Comparison of ENCODE assay signal across 1 cellular context in the genomic region with DNA sequence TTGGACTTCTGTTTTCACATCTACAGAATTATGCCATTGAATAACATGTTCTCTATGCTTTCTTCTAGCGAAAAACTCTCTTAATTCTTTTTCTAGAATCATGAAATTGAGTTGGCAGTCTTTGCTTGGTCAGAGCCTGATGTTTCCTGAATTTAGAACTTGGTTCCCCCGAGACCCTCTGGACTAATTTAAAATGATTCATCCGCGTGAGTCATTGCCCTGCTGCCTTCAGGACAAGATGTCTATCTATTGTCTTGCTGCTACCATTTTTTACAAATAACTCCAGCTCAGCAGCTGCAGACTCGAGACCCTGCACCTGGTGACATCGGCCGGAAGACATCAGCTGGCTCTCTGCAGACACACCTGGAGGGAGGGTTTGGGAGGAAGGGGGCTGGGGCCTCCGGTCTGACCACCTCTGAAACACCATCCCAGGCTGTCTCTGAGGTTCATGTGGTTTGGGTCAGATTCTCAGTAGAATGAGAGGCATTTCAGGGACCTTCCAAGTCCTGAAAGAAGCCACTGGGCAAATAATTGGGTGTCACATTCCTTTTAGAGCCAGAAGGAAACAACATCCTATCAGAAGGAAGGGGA.
TF ChIP-seq lines count a peak whose summit lies in the region.

No MANE protein-coding gene starts in this region.

TF ChIP-seq in GM12878, 131 proteins besides CTCF, POLR2A, EP300 and RAD21 (continued from another document and continues in another):
- TF ChIP-seq, protein P1, sequence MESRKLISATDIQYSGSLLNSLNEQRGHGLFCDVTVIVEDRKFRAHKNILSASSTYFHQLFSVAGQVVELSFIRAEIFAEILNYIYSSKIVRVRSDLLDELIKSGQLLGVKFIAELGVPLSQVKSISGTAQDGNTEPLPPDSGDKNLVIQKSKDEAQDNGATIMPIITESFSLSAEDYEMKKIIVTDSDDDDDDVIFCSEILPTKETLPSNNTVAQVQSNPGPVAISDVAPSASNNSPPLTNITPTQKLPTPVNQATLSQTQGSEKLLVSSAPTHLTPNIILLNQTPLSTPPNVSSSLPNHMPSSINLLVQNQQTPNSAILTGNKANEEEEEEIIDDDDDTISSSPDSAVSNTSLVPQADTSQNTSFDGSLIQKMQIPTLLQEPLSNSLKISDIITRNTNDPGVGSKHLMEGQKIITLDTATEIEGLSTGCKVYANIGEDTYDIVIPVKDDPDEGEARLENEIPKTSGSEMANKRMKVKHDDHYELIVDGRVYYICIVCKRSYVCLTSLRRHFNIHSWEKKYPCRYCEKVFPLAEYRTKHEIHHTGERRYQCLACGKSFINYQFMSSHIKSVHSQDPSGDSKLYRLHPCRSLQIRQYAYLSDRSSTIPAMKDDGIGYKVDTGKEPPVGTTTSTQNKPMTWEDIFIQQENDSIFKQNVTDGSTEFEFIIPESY (IDR thresholded peaks at IDR 0.05): no peak
- no peak for TF ChIP-seq MYB (IDR thresholded peaks at IDR 0.05; ENCODE audit: borderline replicate concordance, low read depth, low read length)
- no peak for TF ChIP-seq SIX5 (IDR thresholded peaks at IDR 0.05; ENCODE audit: low read depth, low read length, severe bottlenecking)
- TF ChIP-seq KDM1A (IDR thresholded peaks at IDR 0.05; ENCODE audit: borderline replicate concordance): no peak
- TF ChIP-seq SUPT20H (IDR thresholded peaks at IDR 0.05; ENCODE audit: borderline replicate concordance, control insufficient read depth, low read depth, low read length): no peak
- TF ChIP-seq PAX8 (IDR thresholded peaks at IDR 0.05): no peak
- no peak for TF ChIP-seq MEF2A (IDR thresholded peaks at IDR 0.05; ENCODE audit: insufficient read depth, low read depth, low read length)
- TF ChIP-seq STAT3 (IDR thresholded peaks at IDR 0.05; ENCODE audit: low read depth, low read length): no peak
- TF ChIP-seq MYC (IDR thresholded peaks at IDR 0.05; ENCODE audit: insufficient read depth, insufficient read length, insufficient replicate concordance, low read length, severe bottlenecking): no peak
- TF ChIP-seq RFX5 (IDR thresholded peaks at IDR 0.05; ENCODE audit: low read depth, low read length): no peak
- peak; percentile 28 for TF ChIP-seq IKZF1 (conservative IDR thresholded peaks at IDR 0.05)
- TF ChIP-seq ZBED1 (IDR thresholded peaks at IDR 0.05; ENCODE audit: borderline replicate concordance): no peak
- 0 out of 2 replicates have a peak, but pooled peaks have one; percentile 3 for TF ChIP-seq JUNB (IDR thresholded peaks at IDR 0.05)
- TF ChIP-seq CHD1 (IDR thresholded peaks at IDR 0.05; ENCODE audit: low read depth, low read length): no peak
- TF ChIP-seq SREBF2 (IDR thresholded peaks at IDR 0.05; ENCODE audit: low read length): no peak
- TF ChIP-seq, protein P2, sequence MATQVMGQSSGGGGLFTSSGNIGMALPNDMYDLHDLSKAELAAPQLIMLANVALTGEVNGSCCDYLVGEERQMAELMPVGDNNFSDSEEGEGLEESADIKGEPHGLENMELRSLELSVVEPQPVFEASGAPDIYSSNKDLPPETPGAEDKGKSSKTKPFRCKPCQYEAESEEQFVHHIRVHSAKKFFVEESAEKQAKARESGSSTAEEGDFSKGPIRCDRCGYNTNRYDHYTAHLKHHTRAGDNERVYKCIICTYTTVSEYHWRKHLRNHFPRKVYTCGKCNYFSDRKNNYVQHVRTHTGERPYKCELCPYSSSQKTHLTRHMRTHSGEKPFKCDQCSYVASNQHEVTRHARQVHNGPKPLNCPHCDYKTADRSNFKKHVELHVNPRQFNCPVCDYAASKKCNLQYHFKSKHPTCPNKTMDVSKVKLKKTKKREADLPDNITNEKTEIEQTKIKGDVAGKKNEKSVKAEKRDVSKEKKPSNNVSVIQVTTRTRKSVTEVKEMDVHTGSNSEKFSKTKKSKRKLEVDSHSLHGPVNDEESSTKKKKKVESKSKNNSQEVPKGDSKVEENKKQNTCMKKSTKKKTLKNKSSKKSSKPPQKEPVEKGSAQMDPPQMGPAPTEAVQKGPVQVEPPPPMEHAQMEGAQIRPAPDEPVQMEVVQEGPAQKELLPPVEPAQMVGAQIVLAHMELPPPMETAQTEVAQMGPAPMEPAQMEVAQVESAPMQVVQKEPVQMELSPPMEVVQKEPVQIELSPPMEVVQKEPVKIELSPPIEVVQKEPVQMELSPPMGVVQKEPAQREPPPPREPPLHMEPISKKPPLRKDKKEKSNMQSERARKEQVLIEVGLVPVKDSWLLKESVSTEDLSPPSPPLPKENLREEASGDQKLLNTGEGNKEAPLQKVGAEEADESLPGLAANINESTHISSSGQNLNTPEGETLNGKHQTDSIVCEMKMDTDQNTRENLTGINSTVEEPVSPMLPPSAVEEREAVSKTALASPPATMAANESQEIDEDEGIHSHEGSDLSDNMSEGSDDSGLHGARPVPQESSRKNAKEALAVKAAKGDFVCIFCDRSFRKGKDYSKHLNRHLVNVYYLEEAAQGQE (IDR thresholded peaks at IDR 0.05; ENCODE audit: low read depth, low read length): no peak
- TF ChIP-seq, protein P3, sequence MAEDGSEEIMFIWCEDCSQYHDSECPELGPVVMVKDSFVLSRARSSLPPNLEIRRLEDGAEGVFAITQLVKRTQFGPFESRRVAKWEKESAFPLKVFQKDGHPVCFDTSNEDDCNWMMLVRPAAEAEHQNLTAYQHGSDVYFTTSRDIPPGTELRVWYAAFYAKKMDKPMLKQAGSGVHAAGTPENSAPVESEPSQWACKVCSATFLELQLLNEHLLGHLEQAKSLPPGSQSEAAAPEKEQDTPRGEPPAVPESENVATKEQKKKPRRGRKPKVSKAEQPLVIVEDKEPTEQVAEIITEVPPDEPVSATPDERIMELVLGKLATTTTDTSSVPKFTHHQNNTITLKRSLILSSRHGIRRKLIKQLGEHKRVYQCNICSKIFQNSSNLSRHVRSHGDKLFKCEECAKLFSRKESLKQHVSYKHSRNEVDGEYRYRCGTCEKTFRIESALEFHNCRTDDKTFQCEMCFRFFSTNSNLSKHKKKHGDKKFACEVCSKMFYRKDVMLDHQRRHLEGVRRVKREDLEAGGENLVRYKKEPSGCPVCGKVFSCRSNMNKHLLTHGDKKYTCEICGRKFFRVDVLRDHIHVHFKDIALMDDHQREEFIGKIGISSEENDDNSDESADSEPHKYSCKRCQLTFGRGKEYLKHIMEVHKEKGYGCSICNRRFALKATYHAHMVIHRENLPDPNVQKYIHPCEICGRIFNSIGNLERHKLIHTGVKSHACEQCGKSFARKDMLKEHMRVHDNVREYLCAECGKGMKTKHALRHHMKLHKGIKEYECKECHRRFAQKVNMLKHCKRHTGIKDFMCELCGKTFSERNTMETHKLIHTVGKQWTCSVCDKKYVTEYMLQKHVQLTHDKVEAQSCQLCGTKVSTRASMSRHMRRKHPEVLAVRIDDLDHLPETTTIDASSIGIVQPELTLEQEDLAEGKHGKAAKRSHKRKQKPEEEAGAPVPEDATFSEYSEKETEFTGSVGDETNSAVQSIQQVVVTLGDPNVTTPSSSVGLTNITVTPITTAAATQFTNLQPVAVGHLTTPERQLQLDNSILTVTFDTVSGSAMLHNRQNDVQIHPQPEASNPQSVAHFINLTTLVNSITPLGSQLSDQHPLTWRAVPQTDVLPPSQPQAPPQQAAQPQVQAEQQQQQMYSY (CRISPR knock-in tag; IDR thresholded peaks at IDR 0.05): no peak
- TF ChIP-seq, protein P4, sequence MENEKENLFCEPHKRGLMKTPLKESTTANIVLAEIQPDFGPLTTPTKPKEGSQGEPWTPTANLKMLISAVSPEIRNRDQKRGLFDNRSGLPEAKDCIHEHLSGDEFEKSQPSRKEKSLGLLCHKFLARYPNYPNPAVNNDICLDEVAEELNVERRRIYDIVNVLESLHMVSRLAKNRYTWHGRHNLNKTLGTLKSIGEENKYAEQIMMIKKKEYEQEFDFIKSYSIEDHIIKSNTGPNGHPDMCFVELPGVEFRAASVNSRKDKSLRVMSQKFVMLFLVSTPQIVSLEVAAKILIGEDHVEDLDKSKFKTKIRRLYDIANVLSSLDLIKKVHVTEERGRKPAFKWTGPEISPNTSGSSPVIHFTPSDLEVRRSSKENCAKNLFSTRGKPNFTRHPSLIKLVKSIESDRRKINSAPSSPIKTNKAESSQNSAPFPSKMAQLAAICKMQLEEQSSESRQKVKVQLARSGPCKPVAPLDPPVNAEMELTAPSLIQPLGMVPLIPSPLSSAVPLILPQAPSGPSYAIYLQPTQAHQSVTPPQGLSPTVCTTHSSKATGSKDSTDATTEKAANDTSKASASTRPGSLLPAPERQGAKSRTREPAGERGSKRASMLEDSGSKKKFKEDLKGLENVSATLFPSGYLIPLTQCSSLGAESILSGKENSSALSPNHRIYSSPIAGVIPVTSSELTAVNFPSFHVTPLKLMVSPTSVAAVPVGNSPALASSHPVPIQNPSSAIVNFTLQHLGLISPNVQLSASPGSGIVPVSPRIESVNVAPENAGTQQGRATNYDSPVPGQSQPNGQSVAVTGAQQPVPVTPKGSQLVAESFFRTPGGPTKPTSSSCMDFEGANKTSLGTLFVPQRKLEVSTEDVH (IDR thresholded peaks at IDR 0.05; ENCODE audit: low read depth, partially characterized antibody): no peak
- TF ChIP-seq, protein P5, sequence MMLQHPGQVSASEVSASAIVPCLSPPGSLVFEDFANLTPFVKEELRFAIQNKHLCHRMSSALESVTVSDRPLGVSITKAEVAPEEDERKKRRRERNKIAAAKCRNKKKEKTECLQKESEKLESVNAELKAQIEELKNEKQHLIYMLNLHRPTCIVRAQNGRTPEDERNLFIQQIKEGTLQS (IDR thresholded peaks at IDR 0.05; ENCODE audit: borderline replicate concordance, extremely low read depth, low read depth, low read length): no peak
- TF ChIP-seq CREM (IDR thresholded peaks at IDR 0.05; ENCODE audit: low read depth): no peak
- TF ChIP-seq GATAD2B (conservative IDR thresholded peaks at IDR 0.05; ENCODE audit: low read depth): no peak
- no peak for TF ChIP-seq MEF2B (IDR thresholded peaks at IDR 0.05; ENCODE audit: partially characterized antibody, poor library complexity, severe bottlenecking)
- TF ChIP-seq ZZZ3 (IDR thresholded peaks at IDR 0.05; ENCODE audit: control insufficient read depth, insufficient read length, low read depth): no peak
- no peak for TF ChIP-seq SP1 (IDR thresholded peaks at IDR 0.05; ENCODE audit: low read depth, low read length)
- TF ChIP-seq HCFC1 (IDR thresholded peaks at IDR 0.05; ENCODE audit: low read length): no peak
- TF ChIP-seq TARDBP (IDR thresholded peaks at IDR 0.05; ENCODE audit: borderline replicate concordance): no peak
- no peak for TF ChIP-seq NR2C1 (IDR thresholded peaks at IDR 0.05)
- no peak for TF ChIP-seq CEBPB (IDR thresholded peaks at IDR 0.05; ENCODE audit: borderline replicate concordance in 1 of 2, low read depth in 2 of 2, low read length in 2 of 2)
- TF ChIP-seq, protein P6, sequence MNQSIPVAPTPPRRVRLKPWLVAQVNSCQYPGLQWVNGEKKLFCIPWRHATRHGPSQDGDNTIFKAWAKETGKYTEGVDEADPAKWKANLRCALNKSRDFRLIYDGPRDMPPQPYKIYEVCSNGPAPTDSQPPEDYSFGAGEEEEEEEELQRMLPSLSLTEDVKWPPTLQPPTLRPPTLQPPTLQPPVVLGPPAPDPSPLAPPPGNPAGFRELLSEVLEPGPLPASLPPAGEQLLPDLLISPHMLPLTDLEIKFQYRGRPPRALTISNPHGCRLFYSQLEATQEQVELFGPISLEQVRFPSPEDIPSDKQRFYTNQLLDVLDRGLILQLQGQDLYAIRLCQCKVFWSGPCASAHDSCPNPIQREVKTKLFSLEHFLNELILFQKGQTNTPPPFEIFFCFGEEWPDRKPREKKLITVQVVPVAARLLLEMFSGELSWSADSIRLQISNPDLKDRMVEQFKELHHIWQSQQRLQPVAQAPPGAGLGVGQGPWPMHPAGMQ (IDR thresholded peaks at IDR 0.05; ENCODE audit: borderline replicate concordance): no peak
- TF ChIP-seq, protein P7, sequence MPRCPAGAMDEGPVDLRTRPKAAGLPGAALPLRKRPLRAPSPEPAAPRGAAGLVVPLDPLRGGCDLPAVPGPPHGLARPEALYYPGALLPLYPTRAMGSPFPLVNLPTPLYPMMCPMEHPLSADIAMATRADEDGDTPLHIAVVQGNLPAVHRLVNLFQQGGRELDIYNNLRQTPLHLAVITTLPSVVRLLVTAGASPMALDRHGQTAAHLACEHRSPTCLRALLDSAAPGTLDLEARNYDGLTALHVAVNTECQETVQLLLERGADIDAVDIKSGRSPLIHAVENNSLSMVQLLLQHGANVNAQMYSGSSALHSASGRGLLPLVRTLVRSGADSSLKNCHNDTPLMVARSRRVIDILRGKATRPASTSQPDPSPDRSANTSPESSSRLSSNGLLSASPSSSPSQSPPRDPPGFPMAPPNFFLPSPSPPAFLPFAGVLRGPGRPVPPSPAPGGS (IDR thresholded peaks at IDR 0.05; ENCODE audit: borderline replicate concordance, insufficient read depth, low read depth, low read length, poor library complexity, severe bottlenecking): no peak
- TF ChIP-seq ZNF24 (IDR thresholded peaks at IDR 0.05): no peak
- no peak for TF ChIP-seq BACH1 (IDR thresholded peaks at IDR 0.05; ENCODE audit: borderline replicate concordance)
- TF ChIP-seq IKZF2 (IDR thresholded peaks at IDR 0.05): peak in 1 of 2 experiments; percentile 36; a peak in 3 of 4 replicates
- TF ChIP-seq HDAC2 (IDR thresholded peaks at IDR 0.05): no peak
- peak; percentile 98 for TF ChIP-seq TCF12 (IDR thresholded peaks at IDR 0.05; ENCODE audit: low read depth, low read length)
- TF ChIP-seq BRCA1 (IDR thresholded peaks at IDR 0.05; ENCODE audit: low read depth, low read length): no peak
- no peak for TF ChIP-seq HDGF (IDR thresholded peaks at IDR 0.05)
- no peak for TF ChIP-seq SIN3A (IDR thresholded peaks at IDR 0.05; ENCODE audit: low read depth, low read length)
- no peak for TF ChIP-seq ETV6 (conservative IDR thresholded peaks at IDR 0.05 in 1 of 2, IDR thresholded peaks at IDR 0.05 in 1 of 2; ENCODE audit: borderline replicate concordance in 1 of 2, low read depth in 1 of 2)
- TF ChIP-seq, protein P8, sequence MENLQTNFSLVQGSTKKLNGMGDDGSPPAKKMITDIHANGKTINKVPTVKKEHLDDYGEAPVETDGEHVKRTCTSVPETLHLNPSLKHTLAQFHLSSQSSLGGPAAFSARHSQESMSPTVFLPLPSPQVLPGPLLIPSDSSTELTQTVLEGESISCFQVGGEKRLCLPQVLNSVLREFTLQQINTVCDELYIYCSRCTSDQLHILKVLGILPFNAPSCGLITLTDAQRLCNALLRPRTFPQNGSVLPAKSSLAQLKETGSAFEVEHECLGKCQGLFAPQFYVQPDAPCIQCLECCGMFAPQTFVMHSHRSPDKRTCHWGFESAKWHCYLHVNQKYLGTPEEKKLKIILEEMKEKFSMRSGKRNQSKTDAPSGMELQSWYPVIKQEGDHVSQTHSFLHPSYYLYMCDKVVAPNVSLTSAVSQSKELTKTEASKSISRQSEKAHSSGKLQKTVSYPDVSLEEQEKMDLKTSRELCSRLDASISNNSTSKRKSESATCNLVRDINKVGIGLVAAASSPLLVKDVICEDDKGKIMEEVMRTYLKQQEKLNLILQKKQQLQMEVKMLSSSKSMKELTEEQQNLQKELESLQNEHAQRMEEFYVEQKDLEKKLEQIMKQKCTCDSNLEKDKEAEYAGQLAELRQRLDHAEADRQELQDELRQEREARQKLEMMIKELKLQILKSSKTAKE (IDR thresholded peaks at IDR 0.05; ENCODE audit: low read depth, poor library complexity, severe bottlenecking): no peak
- no peak for TF ChIP-seq YBX1 (IDR thresholded peaks at IDR 0.05)
- TF ChIP-seq, protein P9, sequence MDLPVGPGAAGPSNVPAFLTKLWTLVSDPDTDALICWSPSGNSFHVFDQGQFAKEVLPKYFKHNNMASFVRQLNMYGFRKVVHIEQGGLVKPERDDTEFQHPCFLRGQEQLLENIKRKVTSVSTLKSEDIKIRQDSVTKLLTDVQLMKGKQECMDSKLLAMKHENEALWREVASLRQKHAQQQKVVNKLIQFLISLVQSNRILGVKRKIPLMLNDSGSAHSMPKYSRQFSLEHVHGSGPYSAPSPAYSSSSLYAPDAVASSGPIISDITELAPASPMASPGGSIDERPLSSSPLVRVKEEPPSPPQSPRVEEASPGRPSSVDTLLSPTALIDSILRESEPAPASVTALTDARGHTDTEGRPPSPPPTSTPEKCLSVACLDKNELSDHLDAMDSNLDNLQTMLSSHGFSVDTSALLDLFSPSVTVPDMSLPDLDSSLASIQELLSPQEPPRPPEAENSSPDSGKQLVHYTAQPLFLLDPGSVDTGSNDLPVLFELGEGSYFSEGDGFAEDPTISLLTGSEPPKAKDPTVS (IDR thresholded peaks at IDR 0.05; ENCODE audit: low read depth, low read length): no peak
